ENCODE assay signal across 10 cellular contexts in the genomic region with DNA sequence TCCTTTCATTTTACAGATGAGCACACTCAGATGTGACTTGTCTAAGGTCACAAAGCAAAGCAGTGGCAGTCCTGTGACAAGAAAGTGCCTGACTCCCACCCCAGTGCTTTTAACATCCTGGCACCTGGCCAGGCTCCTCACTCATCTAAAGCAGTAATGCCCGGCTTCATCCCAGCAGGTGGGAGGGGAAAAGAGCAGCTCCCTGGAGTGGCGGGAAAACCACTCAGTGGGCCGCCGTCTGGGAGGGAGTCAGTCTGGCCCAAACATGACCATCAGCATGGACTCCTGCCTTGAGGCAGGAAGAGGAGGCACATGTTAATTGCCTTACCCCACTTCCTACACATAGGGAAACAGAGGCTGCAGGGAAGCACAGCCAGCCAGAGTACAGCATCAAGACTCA. TPM values are rescaled to one million over a fixed set of nuclear protein-coding genes. Genes with fewer than 3 reads are reported as not detected.
DNase-seq lines count a peak whose midpoint lies in the region; ATAC-seq and TF ChIP-seq lines count a peak whose summit lies in the region.
"Had no signal": no experiment of that assay in that cellular context is flagged by ENCODE, and none has a peak within 500 bp of the region (broad histone marks: within the 10 kb centered on the region; RNA-seq: fewer than 3 reads in every experiment).

No MANE protein-coding gene starts in this region.

- H3K9me3 Mint-ChIP-seq in activated T-helper 17 cell treated with anti-CD3 and anti-CD28 coated beads, Interleukin-2, amount 50 U/mL, for 72 hours = no peaks in the 10 kb centered on the region
- no peaks in the 10 kb centered on the region for H3K9me3 Mint-ChIP-seq in neural crest cell

- no peak overlapping the region for H3K27ac Mint-ChIP-seq in activated T-helper 17 cell treated with anti-CD3 and anti-CD28 coated beads, Interleukin-2, amount 50 U/mL, for 72 hours
- H3K27ac Mint-ChIP-seq in neural crest cell (ENCODE audit: unreplicated experiment) = no peak overlapping the region

- H3K4me3 Mint-ChIP-seq in activated T-helper 17 cell treated with anti-CD3 and anti-CD28 coated beads, Interleukin-2, amount 50 U/mL, for 72 hours = peak overlapping the region; percentile 1
- peak overlapping the region; percentile 92 for H3K4me3 Mint-ChIP-seq in neural crest cell

- no peaks in the 10 kb centered on the region for H3K36me3 Mint-ChIP-seq in activated T-helper 17 cell treated with anti-CD3 and anti-CD28 coated beads, Interleukin-2, amount 50 U/mL, for 72 hours (ENCODE audit: low read depth)
- peaks cover 3% of the 10 kb centered on the region for H3K36me3 Mint-ChIP-seq in neural crest cell (ENCODE audit: low read depth)

- no peaks in the 10 kb centered on the region for H3K4me1 Mint-ChIP-seq in activated T-helper 17 cell treated with anti-CD3 and anti-CD28 coated beads, Interleukin-2, amount 50 U/mL, for 72 hours
- H3K4me1 Mint-ChIP-seq in neural crest cell = peaks cover 64% of the 10 kb centered on the region

- H3K9me3 ChIP-seq in left lung = no peaks in the 10 kb centered on the region
- H3K9me3 ChIP-seq in mucosa of descending colon = no peaks in the 10 kb centered on the region

- H3K4me1 ChIP-seq in left lung (peaks cover 21 to 87% of the 10 kb centered on the region in 2 donors), mucosa of descending colon (ENCODE audit: low read depth) (peaks cover 51% of the 10 kb centered on the region)

- no peak overlapping the region for H3K27ac ChIP-seq in left lung

- H3K4me3 ChIP-seq in GM12865 (ENCODE audit: low read depth, low read length) (peak overlapping the region; percentile 23), left lung (no peak overlapping the region), mucosa of descending colon (no peak overlapping the region)

- TF ChIP-seq CTCF in GM12865 (IDR thresholded peaks at IDR 0.05; ENCODE audit: insufficient read depth, low read depth, low read length, missing control alignments) = no peak
- no peak for TF ChIP-seq CTCF in neural crest cell (conservative IDR thresholded peaks at IDR 0.05)
- no peak for TF ChIP-seq CTCF in left lung (IDR thresholded peaks at IDR 0.05)
- TF ChIP-seq CTCF in mucosa of descending colon (IDR thresholded peaks at IDR 0.05) = no peak

- intact Hi-C loops in left lung (cut with DNase I) (no loop called here), mucosa of descending colon (cut with DNase I, micrococcal nuclease) (no loop called here)

- ATAC-seq in activated T-helper 17 cell treated with anti-CD3 and anti-CD28 coated beads, Interleukin-2, amount 50 U/mL, for 72 hours (replicated peaks) = no peak
- ATAC-seq in left lung = no peak
- ATAC-seq in GM18867 (IDR thresholded peaks at IDR 0.05; ENCODE audit: unreplicated experiment) = no peak
- ATAC-seq in mucosa of descending colon = no peak

- H3K36me3 ChIP-seq in left lung (no peaks in the 10 kb centered on the region), mucosa of descending colon (ENCODE audit: low read depth) (no peaks in the 10 kb centered on the region)

- peaks cover 19% of the 10 kb centered on the region for H3K27me3 Mint-ChIP-seq in activated T-helper 17 cell treated with anti-CD3 and anti-CD28 coated beads, Interleukin-2, amount 50 U/mL, for 72 hours
- peaks cover 5% of the 10 kb centered on the region for H3K27me3 Mint-ChIP-seq in neural crest cell (ENCODE audit: low read depth)

- H3K27me3 ChIP-seq in left lung = peaks cover 0 to 58% of the 10 kb centered on the region in 2 donors

- DNase-seq in GM12865 (ENCODE audit: low read depth) (no peak), NCI-H146 treated with DMSO at 0.1 percent for 48 hours (lab: John Stamatoyannopoulos, UW; ENCODE audit: unreplicated experiment) (peak; percentile 75), neural crest cell (ENCODE audit: low read depth, low spot score) (no peak), left lung (no peak), MV-4-11 (lab: John Stamatoyannopoulos, UW) (no peak), mucosa of descending colon (no peak)
- DNase-seq: GOT3; stimulated activated naive CD4-positive, alpha-beta T cell had no signal

RNA-seq across cellular contexts. Expression of a gene that starts 2.6 kb away (rescaled TPM):
- total RNA-seq in activated T-helper 17 cell treated with anti-CD3 and anti-CD28 coated beads, Interleukin-2, amount 50 U/mL, for 72 hours = 1 to 10 TPM; 1.6 to 4.3 TPM
- total RNA-seq in neural crest cell (108 and 116 TPM in 2 replicates), left lung (10 to 100 TPM; 40.0 to 49.5 TPM), mucosa of descending colon (10 to 100 TPM; 23.8 to 30.7 (median 25.5) TPM)

RNA-seq across cellular contexts. Expression of a gene that starts 7.0 kb away (rescaled TPM):
- total RNA-seq in activated T-helper 17 cell treated with anti-CD3 and anti-CD28 coated beads, Interleukin-2, amount 50 U/mL, for 72 hours = 100 to 1,000 TPM; 235 to 375 TPM
- 193 and 203 TPM in 2 replicates for total RNA-seq in neural crest cell
- 100 to 1,000 TPM; 123 to 191 TPM for total RNA-seq in left lung
- total RNA-seq in mucosa of descending colon = 100 to 1,000 TPM; 129 to 197 (median 145) TPM

RNA-seq across cellular contexts. Expression of a gene that starts 15.4 kb away (rescaled TPM):
- 10 to 100 TPM; 36.1 to 57.3 TPM for total RNA-seq in activated T-helper 17 cell treated with anti-CD3 and anti-CD28 coated beads, Interleukin-2, amount 50 U/mL, for 72 hours
- total RNA-seq in neural crest cell (9.0 and 11.0 TPM in 2 replicates), left lung (10 to 100 TPM; 32.9 to 49.2 TPM), mucosa of descending colon (100 to 1,000 TPM in 1 of 3 donors, 10 to 100 TPM in 2; 60.8 to 101 (median 91.8) TPM)

RNA-seq across cellular contexts. Expression of a gene that starts 40.5 kb away (rescaled TPM):
- total RNA-seq in activated T-helper 17 cell treated with anti-CD3 and anti-CD28 coated beads, Interleukin-2, amount 50 U/mL, for 72 hours = 100 to 1,000 TPM; 232 to 395 TPM
- total RNA-seq in neural crest cell (79.6 and 85.1 TPM in 2 replicates), left lung (100 to 1,000 TPM in 1 of 2 donors, 10 to 100 TPM in 1; 80.0 to 102 TPM), mucosa of descending colon (100 to 1,000 TPM in 2 of 3 donors, 10 to 100 TPM in 1; 90.1 to 164 (median 112) TPM)

RNA-seq across cellular contexts. Expression of a gene that starts 53.8 kb away (rescaled TPM):
- 10 to 100 TPM; 37.1 to 43.8 TPM for total RNA-seq in activated T-helper 17 cell treated with anti-CD3 and anti-CD28 coated beads, Interleukin-2, amount 50 U/mL, for 72 hours
- total RNA-seq in neural crest cell (95.3 and 105 TPM in 2 replicates), left lung (10 to 100 TPM; 39.8 to 43.3 TPM), mucosa of descending colon (10 to 100 TPM; 16.7 to 44.8 (median 20.6) TPM)

Comparison
In these comparisons a context has a peak if more than half of its experiments do, and no peak if none do; other contexts are left out.
1. RNA of a gene that starts 2.6 kb away (total RNA-seq): 108 to 116 TPM in neural crest cell, 40.0 to 49.5 TPM in left lung and 23.8 to 30.7 TPM in mucosa of descending colon; 1.6 to 4.3 TPM in activated T-helper 17 cell treated with anti-CD3 and anti-CD28 coated beads, Interleukin-2, amount 50 U/mL, for 72 hours; every median in the first group is over 4 times any median in the second.